Comparison of ENCODE assay signal across 23 cellular contexts in genomic region chr12:131120831-131121271, GRCh38.
"Had no signal": no experiment of that assay in that cellular context is flagged by ENCODE, and none has a peak within 500 bp of the region (broad histone marks: within the 10 kb centered on the region; RNA-seq: fewer than 3 reads in every experiment).

No MANE protein-coding gene starts in this region.

- H3K27ac ChIP-seq: esophagus muscularis mucosa, neutrophil, pancreas, thyroid gland, vagina, VCaP had no signal

- H3K4me3 Mint-ChIP-seq: activated naive CD4-positive, alpha-beta T cell treated with anti-CD3 and anti-CD28 coated beads, Interleukin-2, amount 10 ng/mL, durations not matched to agents 7 days and 5 days; activated naive CD8-positive, alpha-beta T cell treated with anti-CD3 and anti-CD28 coated beads, Interleukin-2, amount 50 U/mL, for 24 hours; activated T-cell treated with anti-CD3 and anti-CD28 coated beads, Interleukin-2, amount 50 U/mL, for 24 hours; brain; immature natural killer cell; naive thymus-derived CD8-positive, alpha-beta T cell had no signal

- H3K9me3 Mint-ChIP-seq: activated naive CD4-positive, alpha-beta T cell treated with anti-CD3 and anti-CD28 coated beads, Interleukin-2, amount 10 ng/mL, durations not matched to agents 7 days and 5 days; activated naive CD8-positive, alpha-beta T cell treated with anti-CD3 and anti-CD28 coated beads, Interleukin-2, amount 50 U/mL, for 24 hours; activated T-cell treated with anti-CD3 and anti-CD28 coated beads, Interleukin-2, amount 50 U/mL, for 24 hours; activated T-helper 2 cell treated with anti-CD3 and anti-CD28 coated beads, Interferon-gamma antibody, Interleukin-2, Interleukin-4, amounts not matched to agents 10 μg/mL and 5 μg/mL and 100 μg/mL, durations not matched to agents 14 hours and 24 hours and 36 hours; brain; immature natural killer cell; naive thymus-derived CD8-positive, alpha-beta T cell had no signal

- H3K4me1 ChIP-seq: pancreas had no signal

- H3K27me3 Mint-ChIP-seq: activated naive CD8-positive, alpha-beta T cell treated with anti-CD3 and anti-CD28 coated beads, Interleukin-2, amount 50 U/mL, for 24 hours; brain had no signal

- H3K27me3 ChIP-seq: esophagus muscularis mucosa, neutrophil, pancreas, thyroid gland, vagina had no signal

- H3K4me1 Mint-ChIP-seq: activated naive CD4-positive, alpha-beta T cell treated with anti-CD3 and anti-CD28 coated beads, Interleukin-2, amount 10 ng/mL, durations not matched to agents 7 days and 5 days; activated naive CD8-positive, alpha-beta T cell treated with anti-CD3 and anti-CD28 coated beads, Interleukin-2, amount 50 U/mL, for 24 hours; immature natural killer cell; naive thymus-derived CD8-positive, alpha-beta T cell had no signal

- H3K9me3 ChIP-seq: esophagus muscularis mucosa, neutrophil, pancreas, thyroid gland, vagina had no signal

- H3K4me3 ChIP-seq: esophagus muscularis mucosa, pancreas, thyroid gland, vagina had no signal

- DNase-seq: activated CD4-positive, alpha-beta T cell treated with anti-CD3 and anti-CD28 coated beads, Interleukin-2, amount 50 U/mL, for 48 hours; activated naive CD4-positive, alpha-beta T cell treated with anti-CD3 and anti-CD28 coated beads, Interleukin-2, amount 10 ng/mL, durations not matched to agents 7 days and 5 days; activated naive CD8-positive, alpha-beta T cell treated with anti-CD3 and anti-CD28 coated beads, Interleukin-2, amount 50 U/mL, for 24 hours; anterior cingulate cortex; central memory CD4-positive, alpha-beta T cell; cortex of kidney; effector CD8-positive, alpha-beta T cell; immature natural killer cell; mesenchymal stem cell; naive thymus-derived CD8-positive, alpha-beta T cell; stimulated activated CD4-positive, alpha-beta T cell treated with anti-CD3 and anti-CD28 coated beads, Interleukin-1b, Interleukin-23, amount 100 ng/mL, for 48 hours; stimulated activated CD8-positive, alpha-beta memory T cell treated with anti-CD3 and anti-CD28 coated beads, Interleukin-4, amount 100 ng/mL, for 48 hours; stimulated activated naive CD4-positive, alpha-beta T cell; T-helper 2 cell; thyroid gland had no signal

- ATAC-seq: naive thymus-derived CD8-positive, alpha-beta T cell; pancreas had no signal

- H3K27ac Mint-ChIP-seq: activated naive CD4-positive, alpha-beta T cell treated with anti-CD3 and anti-CD28 coated beads, Interleukin-2, amount 10 ng/mL, durations not matched to agents 7 days and 5 days; activated naive CD8-positive, alpha-beta T cell treated with anti-CD3 and anti-CD28 coated beads, Interleukin-2, amount 50 U/mL, for 24 hours; activated T-cell treated with anti-CD3 and anti-CD28 coated beads, Interleukin-2, amount 50 U/mL, for 24 hours; activated T-helper 2 cell treated with anti-CD3 and anti-CD28 coated beads, Interferon-gamma antibody, Interleukin-2, Interleukin-4, amounts not matched to agents 10 μg/mL and 5 μg/mL and 100 μg/mL, durations not matched to agents 14 hours and 24 hours and 36 hours; brain; immature natural killer cell; naive thymus-derived CD8-positive, alpha-beta T cell had no signal

- H3K36me3 Mint-ChIP-seq: activated naive CD4-positive, alpha-beta T cell treated with anti-CD3 and anti-CD28 coated beads, Interleukin-2, amount 10 ng/mL, durations not matched to agents 7 days and 5 days; brain; immature natural killer cell; naive thymus-derived CD8-positive, alpha-beta T cell had no signal

- H3K36me3 ChIP-seq: neutrophil, pancreas, thyroid gland, vagina had no signal
